In genomic region chr2:238928520-238929241, GRCh38 we compare ENCODE assay signal across 28 cellular contexts.
DNase-seq lines count a peak whose midpoint lies in the region; ATAC-seq and TF ChIP-seq lines count a peak whose summit lies in the region.
"Had no signal": no experiment of that assay in that cellular context is flagged by ENCODE, and none has a peak within 500 bp of the region (broad histone marks: within the 10 kb centered on the region; RNA-seq: fewer than 3 reads in every experiment).

No MANE protein-coding gene starts in this region.

- no peak overlapping the region for H3K4me3 Mint-ChIP-seq in activated CD8-positive, alpha-beta T cell treated with anti-CD3 and anti-CD28 coated beads for 36 hours
- H3K4me3 Mint-ChIP-seq: activated CD4-positive, alpha-beta memory T cell treated with anti-CD3 and anti-CD28 coated beads for 36 hours; activated naive CD4-positive, alpha-beta T cell treated with anti-CD3 and anti-CD28 coated beads, Interleukin-2, amount 50 U/mL, for 24 hours; CD14-positive monocyte; stimulated activated naive CD8-positive, alpha-beta T cell treated with anti-CD3 and anti-CD28 coated beads, Interleukin-15, amount 100 ng/mL, for 72 hours; T-helper 17 cell had no signal

- peak; percentile 38 for DNase-seq in activated effector memory CD4-positive, alpha-beta T cell treated with anti-CD3 and anti-CD28 coated beads, Interleukin-2, amount 50 U/mL, for 16 hours
- DNase-seq in activated effector memory CD4-positive, alpha-beta T cell treated with Interleukin-2 at 50 U/mL for 16 hours = no peak
- peak in 1 of 3 donors; percentile 57 for DNase-seq in right cardiac atrium
- DNase-seq in pons (ENCODE audit: low spot score) = peak; percentile 14
- peak; percentile 21 to 38 for DNase-seq in uterus
- DNase-seq in effector memory CD4-positive, alpha-beta T cell = no peak
- no peak for DNase-seq in activated CD8-positive, alpha-beta T cell treated with anti-CD3 and anti-CD28 coated beads for 36 hours
- DNase-seq: activated CD4-positive, alpha-beta memory T cell treated with anti-CD3 and anti-CD28 coated beads for 36 hours; Calu3; cortex of kidney; DMS79 treated with DMSO at 0.1 percent for 48 hours; gastrocnemius medialis; GF-D8; KG1; MM.1S; mucosa of descending colon; OCI-M1; stimulated activated CD8-positive, alpha-beta memory T cell treated with anti-CD3 and anti-CD28 coated beads, Interleukin-4, amount 100 ng/mL, for 48 hours; stimulated activated naive CD8-positive, alpha-beta T cell treated with anti-CD3 and anti-CD28 coated beads, Interleukin-15, amount 100 ng/mL, for 72 hours; T-helper 17 cell had no signal

- TF ChIP-seq CTCF in uterus (IDR thresholded peaks at IDR 0.05) = no peak
- no peak for TF ChIP-seq CTCF in activated CD8-positive, alpha-beta T cell treated with anti-CD3 and anti-CD28 coated beads for 36 hours (IDR thresholded peaks at IDR 0.05)

- H3K4me1 Mint-ChIP-seq in activated CD8-positive, alpha-beta T cell treated with anti-CD3 and anti-CD28 coated beads for 36 hours (ENCODE audit: low read depth) = no peaks in the 10 kb centered on the region
- H3K4me1 Mint-ChIP-seq: activated naive CD4-positive, alpha-beta T cell treated with anti-CD3 and anti-CD28 coated beads, Interleukin-2, amount 50 U/mL, for 24 hours; CD14-positive monocyte; stimulated activated naive CD8-positive, alpha-beta T cell treated with anti-CD3 and anti-CD28 coated beads, Interleukin-15, amount 100 ng/mL, for 72 hours; T-helper 17 cell had no signal

- CTCF ChIA-PET in activated CD8-positive, alpha-beta T cell treated with anti-CD3 and anti-CD28 coated beads for 36 hours (lab: Charles Lee) = no interaction called here

- H3K9me3 ChIP-seq in right cardiac atrium (ENCODE audit: control insufficient read depth, low read length) = no peaks in the 10 kb centered on the region
- H3K9me3 ChIP-seq in uterus = no peaks in the 10 kb centered on the region
- no peaks in the 10 kb centered on the region for H3K9me3 ChIP-seq in effector memory CD4-positive, alpha-beta T cell (ENCODE audit: control insufficient read depth, low read length)
- H3K9me3 ChIP-seq: HAP-1, mucosa of descending colon, prostate gland had no signal

- ATAC-seq in right cardiac atrium (no peak), HG02884 (IDR thresholded peaks at IDR 0.05; ENCODE audit: unreplicated experiment) (no peak)
- no peak for ATAC-seq in activated CD8-positive, alpha-beta T cell treated with anti-CD3 and anti-CD28 coated beads for 36 hours
- ATAC-seq: activated CD4-positive, CD25-positive, alpha-beta regulatory T cell treated with anti-CD3 and anti-CD28 coated beads, Interleukin-2, amount 50 U/mL, for 24 hours; stimulated activated naive CD8-positive, alpha-beta T cell treated with anti-CD3 and anti-CD28 coated beads, Interleukin-15, amount 100 ng/mL, for 72 hours; T-helper 17 cell had no signal

- H3K36me3 ChIP-seq in uterus = no peaks in the 10 kb centered on the region
- no peaks in the 10 kb centered on the region for H3K36me3 ChIP-seq in effector memory CD4-positive, alpha-beta T cell (ENCODE audit: control insufficient read depth, insufficient read depth, low read length)
- H3K36me3 ChIP-seq: gastrocnemius medialis, HAP-1, prostate gland, upper lobe of left lung had no signal

- TF ChIP-seq POLR2A in uterus (IDR thresholded peaks at IDR 0.05) = no peak

- POLR2A ChIA-PET in activated CD8-positive, alpha-beta T cell treated with anti-CD3 and anti-CD28 coated beads for 36 hours (lab: Charles Lee) = no interaction called here

- H3K4me3 ChIP-seq in right cardiac atrium (ENCODE audit: low read length) (no peak overlapping the region), uterus (no peak overlapping the region)
- no peak overlapping the region for H3K4me3 ChIP-seq in effector memory CD4-positive, alpha-beta T cell (ENCODE audit: insufficient read depth, low read depth, low read length, poor library complexity, severe bottlenecking)
- H3K4me3 ChIP-seq: gastrocnemius medialis, HAP-1, mucosa of descending colon, prostate gland, upper lobe of left lung had no signal

- H3K27me3 ChIP-seq in right cardiac atrium (ENCODE audit: control insufficient read depth, insufficient read depth) = no peaks in the 10 kb centered on the region
- no peaks in the 10 kb centered on the region for H3K27me3 ChIP-seq in uterus
- peaks cover 5% of the 10 kb centered on the region for H3K27me3 ChIP-seq in effector memory CD4-positive, alpha-beta T cell (replicated peaks; ENCODE audit: control insufficient read depth, insufficient read depth, low read length, poor library complexity, severe bottlenecking)
- H3K27me3 ChIP-seq: upper lobe of left lung had no signal

- H3K36me3 Mint-ChIP-seq in activated CD8-positive, alpha-beta T cell treated with anti-CD3 and anti-CD28 coated beads for 36 hours (ENCODE audit: low read depth) = no peaks in the 10 kb centered on the region
- H3K36me3 Mint-ChIP-seq: activated CD4-positive, alpha-beta memory T cell treated with anti-CD3 and anti-CD28 coated beads for 36 hours; activated naive CD4-positive, alpha-beta T cell treated with anti-CD3 and anti-CD28 coated beads, Interleukin-2, amount 50 U/mL, for 24 hours; CD14-positive monocyte had no signal

- H3K4me1 ChIP-seq in right cardiac atrium (ENCODE audit: control insufficient read depth, insufficient read depth, low read length) (peaks cover 5% of the 10 kb centered on the region), uterus (peaks cover 4 to 12% of the 10 kb centered on the region in 2 donors)
- no peaks in the 10 kb centered on the region for H3K4me1 ChIP-seq in effector memory CD4-positive, alpha-beta T cell (ENCODE audit: control insufficient read depth, insufficient read depth, low read length, poor library complexity, severe bottlenecking)
- H3K4me1 ChIP-seq: gastrocnemius medialis, HAP-1, prostate gland, upper lobe of left lung had no signal

- H3K9me3 Mint-ChIP-seq in activated CD8-positive, alpha-beta T cell treated with anti-CD3 and anti-CD28 coated beads for 36 hours = no peaks in the 10 kb centered on the region
- H3K9me3 Mint-ChIP-seq: activated CD4-positive, alpha-beta memory T cell treated with anti-CD3 and anti-CD28 coated beads for 36 hours; activated naive CD4-positive, alpha-beta T cell treated with anti-CD3 and anti-CD28 coated beads, Interleukin-2, amount 50 U/mL, for 24 hours; stimulated activated naive CD8-positive, alpha-beta T cell treated with anti-CD3 and anti-CD28 coated beads, Interleukin-15, amount 100 ng/mL, for 72 hours had no signal

- H3K27ac ChIP-seq in right cardiac atrium (ENCODE audit: low read length) = peak overlapping the region; percentile 73
- H3K27ac ChIP-seq in uterus = peak overlapping the region; percentile 54 to 79
- no peak overlapping the region for H3K27ac ChIP-seq in effector memory CD4-positive, alpha-beta T cell (ENCODE audit: insufficient read depth, low read length, poor library complexity, severe bottlenecking)
- H3K27ac ChIP-seq: 22Rv1, prostate gland had no signal

- H3K27ac Mint-ChIP-seq in activated CD8-positive, alpha-beta T cell treated with anti-CD3 and anti-CD28 coated beads for 36 hours = no peak overlapping the region
- H3K27ac Mint-ChIP-seq: activated CD4-positive, alpha-beta memory T cell treated with anti-CD3 and anti-CD28 coated beads for 36 hours; activated naive CD4-positive, alpha-beta T cell treated with anti-CD3 and anti-CD28 coated beads, Interleukin-2, amount 50 U/mL, for 24 hours; CD14-positive monocyte; stimulated activated naive CD8-positive, alpha-beta T cell treated with anti-CD3 and anti-CD28 coated beads, Interleukin-15, amount 100 ng/mL, for 72 hours; T-helper 17 cell had no signal

- H3K27me3 Mint-ChIP-seq in activated CD8-positive, alpha-beta T cell treated with anti-CD3 and anti-CD28 coated beads for 36 hours = peaks cover 7% of the 10 kb centered on the region

- intact Hi-C loops in right cardiac atrium (cut with DNase I) (no loop called here), uterus (cut with DNase I; ENCODE audit: low total_unique reads) (no loop called here)
- intact Hi-C loops in activated CD8-positive, alpha-beta T cell treated with anti-CD3 and anti-CD28 coated beads for 36 hours (cut with micrococcal nuclease) = no loop called here

- 72% methylated on average over 18 of the region's 18 CpGs for WGBS in right cardiac atrium

Comparison
In these comparisons a context has a peak if more than half of its experiments do, and no peak if none do; other contexts are left out.
1. DNase-seq: peak in activated effector memory CD4-positive, alpha-beta T cell treated with anti-CD3 and anti-CD28 coated beads, Interleukin-2, amount 50 U/mL, for 16 hours (single experiment), pons (single experiment) and uterus (2 of 2); none in activated effector memory CD4-positive, alpha-beta T cell treated with Interleukin-2 at 50 U/mL for 16 hours (single experiment), effector memory CD4-positive, alpha-beta T cell (0 of 3) and activated CD8-positive, alpha-beta T cell treated with anti-CD3 and anti-CD28 coated beads for 36 hours (single experiment).